ENCODE assay signal across 18 cellular contexts in genomic region chr14:66121859-66122258, GRCh38.
"Had no signal": no experiment of that assay in that cellular context is flagged by ENCODE, and none has a peak within 500 bp of the region (broad histone marks: within the 10 kb centered on the region; RNA-seq: fewer than 3 reads in every experiment).

No MANE protein-coding gene starts in this region.

- ATAC-seq: activated CD8-positive, alpha-beta T cell treated with anti-CD3 and anti-CD28 coated beads, Interleukin-2, amount 10 ng/mL, durations not matched to agents 7 days and 5 days; effector memory CD8-positive, alpha-beta T cell; left colon; naive thymus-derived CD4-positive, alpha-beta T cell; pancreas had no signal

- H3K4me1 ChIP-seq: adrenal gland, pancreas, sigmoid colon, spleen, suprapubic skin had no signal

- DNase-seq: activated CD4-positive, alpha-beta T cell treated with anti-CD3 and anti-CD28 coated beads for 4 hours; activated CD8-positive, alpha-beta memory T cell treated with anti-CD3 and anti-CD28 coated beads, Interleukin-2, amount 50 U/mL, for 4 hours; activated CD8-positive, alpha-beta T cell treated with anti-CD3 and anti-CD28 coated beads, Interleukin-2, amount 10 ng/mL, durations not matched to agents 7 days and 5 days; activated effector memory CD4-positive, alpha-beta T cell treated with anti-CD3 and anti-CD28 coated beads, Interleukin-2, amount 50 U/mL, for 16 hours; activated T-cell treated with anti-CD3 and anti-CD28 coated beads, Interleukin-2, amount 50 U/mL, for 48 hours; adrenal gland; dermis blood vessel endothelial cell; effector memory CD8-positive, alpha-beta T cell; foreskin melanocyte; head of caudate nucleus; left colon; naive thymus-derived CD4-positive, alpha-beta T cell; pancreas; sigmoid colon; spleen had no signal

- FAIRE-seq: pancreas had no signal

- H3K9me3 ChIP-seq: adrenal gland, pancreas, sigmoid colon, spleen, suprapubic skin had no signal

- H3K27ac ChIP-seq: adrenal gland, epithelial cell of prostate, pancreas, sigmoid colon, spleen, suprapubic skin had no signal

- H3K27me3 ChIP-seq: adrenal gland, pancreas, sigmoid colon, spleen, suprapubic skin had no signal

- H3K4me3 ChIP-seq: adrenal gland, lung, pancreas, sigmoid colon, spleen, suprapubic skin had no signal

- H3K36me3 ChIP-seq: adrenal gland, pancreas, sigmoid colon, spleen, suprapubic skin had no signal
